1 cellular context compared by ENCODE assay signal in genomic region chr16:87854053-87854906, GRCh38.
TF ChIP-seq lines count a peak whose summit lies in the region.

No MANE protein-coding gene starts in this region.

TF ChIP-seq in HepG2, 621 proteins besides CTCF, POLR2A, EP300 and RAD21 (continued from another document and continues in another):
- TF ChIP-seq ZBTB25 (CRISPR knock-in tag; IDR thresholded peaks at IDR 0.05) (0 out of 2 replicates have a peak, but pooled peaks have one; percentile 33), GFI1 (CRISPR knock-in tag; IDR thresholded peaks at IDR 0.05; ENCODE audit: borderline replicate concordance) (no peak), ZSCAN29 (CRISPR knock-in tag; conservative IDR thresholded peaks at IDR 0.05) (no peak; the same call in none of the 2 replicates), ZNF703 (CRISPR knock-in tag; IDR thresholded peaks at IDR 0.05; ENCODE audit: borderline replicate concordance) (no peak), ZNF674 (CRISPR knock-in tag; IDR thresholded peaks at IDR 0.05; ENCODE audit: low read depth) (no peak), HOXA3 (CRISPR knock-in tag; IDR thresholded peaks at IDR 0.05) (no peak), FOXK1 (CRISPR knock-in tag; IDR thresholded peaks at IDR 0.05; ENCODE audit: borderline replicate concordance, low read depth) (no peak), HMG20B (CRISPR knock-in tag; conservative IDR thresholded peaks at IDR 0.05) (no peak), RFXANK (CRISPR knock-in tag; IDR thresholded peaks at IDR 0.05) (no peak), ZNF431 (CRISPR knock-in tag; IDR thresholded peaks at IDR 0.05; ENCODE audit: borderline replicate concordance, low read depth) (no peak), ZNF549 (CRISPR knock-in tag; IDR thresholded peaks at IDR 0.05) (no peak), ZNF784 (CRISPR knock-in tag; IDR thresholded peaks at IDR 0.05; ENCODE audit: borderline replicate concordance) (peak; percentile 51; the same call in 1 of the 2 replicates), NFKB2 (CRISPR knock-in tag; IDR thresholded peaks at IDR 0.05; ENCODE audit: borderline replicate concordance) (peak; percentile 54; the same call in 1 of the 2 replicates), ZBTB10 (CRISPR knock-in tag; IDR thresholded peaks at IDR 0.05; ENCODE audit: borderline replicate concordance) (peak; percentile 51), FOXO4 (CRISPR knock-in tag; conservative IDR thresholded peaks at IDR 0.05) (no peak), DZIP1 (CRISPR knock-in tag; IDR thresholded peaks at IDR 0.05) (no peak), SSRP1 (CRISPR knock-in tag; IDR thresholded peaks at IDR 0.05) (no peak), ZNF605 (CRISPR knock-in tag; IDR thresholded peaks at IDR 0.05) (no peak), ZNF652 (CRISPR knock-in tag; IDR thresholded peaks at IDR 0.05; ENCODE audit: borderline replicate concordance, low read depth) (no peak), ZNF724P (CRISPR knock-in tag; IDR thresholded peaks at IDR 0.05; ENCODE audit: borderline replicate concordance) (no peak), ZNF362 (CRISPR knock-in tag; IDR thresholded peaks at IDR 0.05; ENCODE audit: borderline replicate concordance) (peak; percentile 45), PAF1 (CRISPR knock-in tag; IDR thresholded peaks at IDR 0.05) (peak; percentile 43; the same call in 1 of the 2 replicates), ETS1 (CRISPR knock-in tag; IDR thresholded peaks at IDR 0.05) (no peak), ZNF646 (CRISPR knock-in tag; IDR thresholded peaks at IDR 0.05) (no peak), TAF15 (IDR thresholded peaks at IDR 0.05; ENCODE audit: low read depth, low read length, poor library complexity, severe bottlenecking) (no peak), SMARCE1 (IDR thresholded peaks at IDR 0.05; ENCODE audit: borderline replicate concordance) (no peak), HDAC1 (CRISPR knock-in tag; IDR thresholded peaks at IDR 0.05) (peak; percentile 52; the same call in 1 of the 2 replicates), KLF11 (CRISPR knock-in tag; IDR thresholded peaks at IDR 0.05) (no peak), GABPA (IDR thresholded peaks at IDR 0.05; ENCODE audit: low read depth, low read length) (no peak), GABPA (CRISPR knock-in tag; IDR thresholded peaks at IDR 0.05; ENCODE audit: low read depth) (no peak), PRDM10 (CRISPR knock-in tag; IDR thresholded peaks at IDR 0.05; ENCODE audit: low read depth) (no peak), NFE2 (CRISPR knock-in tag; IDR thresholded peaks at IDR 0.05) (no peak)
